In the genomic region with DNA sequence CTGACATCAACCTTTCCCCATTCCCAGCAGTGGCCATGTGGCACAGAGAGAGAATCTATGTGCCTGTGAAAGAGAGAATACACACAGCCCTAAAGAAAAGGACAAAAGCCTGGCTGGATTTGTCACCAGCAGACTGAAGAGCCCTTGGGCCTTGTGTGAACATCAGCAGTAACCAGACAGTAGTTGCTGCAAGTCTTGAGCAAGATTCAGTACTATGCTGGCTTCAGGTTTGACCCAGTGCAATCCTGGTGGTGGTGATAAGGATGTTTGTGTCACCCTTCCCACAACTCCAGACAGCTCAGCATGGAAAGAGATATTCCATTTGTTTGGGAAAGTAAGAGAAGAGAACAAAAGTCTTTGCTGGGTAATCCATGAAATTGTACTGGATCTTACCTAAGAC, we compare ENCODE assay signal across 4 cellular contexts. TPM values are rescaled to one million over a fixed set of nuclear protein-coding genes. Genes with fewer than 3 reads are reported as not detected.
"Had no signal": no experiment of that assay in that cellular context is flagged by ENCODE, and none has a peak within 500 bp of the region (broad histone marks: within the 10 kb centered on the region; RNA-seq: fewer than 3 reads in every experiment).

No MANE protein-coding gene starts in this region.

- ATAC-seq: GM12878 had no signal

- DNase-seq: GDM1, GF-D8 had no signal

- H3K4me3 ChIP-seq: GM12878 had no signal

RNA-seq across cellular contexts. Expression of gene GBP6, which starts 28.4 kb away (rescaled TPM):
- total RNA-seq: G401 had no signal
